ENCODE assay signal across 27 cellular contexts in the genomic region with DNA sequence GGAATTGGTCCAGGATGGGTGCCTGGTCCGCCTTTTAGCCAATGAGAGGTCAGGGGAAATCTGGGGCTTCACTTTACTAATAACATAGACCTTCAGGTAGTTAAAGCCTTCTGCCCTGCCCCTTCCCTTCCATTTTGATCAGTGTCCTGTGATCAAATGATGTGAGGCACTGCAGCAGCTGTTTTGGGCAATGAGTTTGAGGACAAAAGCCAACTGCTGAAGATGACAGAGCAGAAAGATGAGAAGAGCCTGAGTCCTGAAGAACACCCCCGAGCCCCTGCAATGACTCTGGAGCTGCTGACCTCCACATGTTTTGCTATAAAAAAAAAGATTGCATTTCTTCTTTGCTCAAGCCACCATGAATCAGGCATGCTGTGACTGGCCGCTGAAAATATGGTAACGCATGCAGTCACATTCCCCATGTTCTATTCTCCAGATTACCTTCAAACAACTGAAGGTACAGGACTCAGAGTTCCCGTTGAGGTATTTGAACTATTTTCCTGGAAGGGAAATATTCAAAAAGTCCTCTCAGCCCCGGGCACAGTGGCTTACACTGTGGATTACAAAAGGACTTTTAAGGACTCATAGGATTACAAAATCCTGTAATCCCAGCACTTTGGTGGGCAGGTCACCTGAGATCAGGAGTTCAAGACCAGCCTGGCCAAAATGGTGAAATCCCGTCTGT.
"Had no signal": no experiment of that assay in that cellular context is flagged by ENCODE, and none has a peak within 500 bp of the region (broad histone marks: within the 10 kb centered on the region; RNA-seq: fewer than 3 reads in every experiment).

No MANE protein-coding gene starts in this region.

- H3K27me3 ChIP-seq: esophagus muscularis mucosa, heart right ventricle, ovary, upper lobe of left lung, vagina had no signal

- H3K4me1 Mint-ChIP-seq: activated naive CD4-positive, alpha-beta T cell treated with anti-CD3 and anti-CD28 coated beads, Interleukin-2, amount 10 ng/mL, durations not matched to agents 7 days and 5 days; central memory CD8-positive, alpha-beta T cell; memory B cell had no signal

- ATAC-seq: activated CD4-positive, CD25-positive, alpha-beta regulatory T cell treated with anti-CD3 and anti-CD28 coated beads, Interleukin-2, amount 50 U/mL, for 24 hours; foreskin keratinocyte; heart right ventricle; sciatic nerve; stimulated activated effector memory CD8-positive, alpha-beta T cell treated with anti-CD3 and anti-CD28 coated beads, Interleukin-12 subunit alpha, Interleukin-12 subunit beta, amount 100 ng/mL, for 72 hours had no signal

- H3K27ac Mint-ChIP-seq: activated CD4-positive, alpha-beta memory T cell treated with anti-CD3 and anti-CD28 coated beads for 36 hours; activated CD4-positive, alpha-beta T cell treated with anti-CD3 and anti-CD28 coated beads, Interleukin-2, amount 10 ng/mL, durations not matched to agents 24 days and 14 days; activated naive CD4-positive, alpha-beta T cell treated with anti-CD3 and anti-CD28 coated beads, Interleukin-2, amount 10 ng/mL, durations not matched to agents 7 days and 5 days; dendritic cell treated with granulocyte-macrophage colony-stimulating factor and Interleukin-4, amounts not matched to agents 40 ng/mL and 50 ng/mL, for 4 days; memory B cell; stimulated activated effector memory CD8-positive, alpha-beta T cell treated with anti-CD3 and anti-CD28 coated beads, Interleukin-12 subunit alpha, Interleukin-12 subunit beta, amount 100 ng/mL, for 72 hours; stimulated activated naive CD8-positive, alpha-beta T cell treated with anti-CD3 and anti-CD28 coated beads, Interleukin-15, Interleukin-2, amounts not matched to agents 100 ng/mL and 50 ng/mL, for 24 hours had no signal

- H3K27ac ChIP-seq: esophagus muscularis mucosa, foreskin keratinocyte, heart right ventricle, ovary, upper lobe of left lung, vagina, WERI-Rb-1 had no signal

- DNase-seq: activated CD4-positive, alpha-beta memory T cell treated with anti-CD3 and anti-CD28 coated beads for 36 hours; activated CD4-positive, alpha-beta T cell treated with anti-CD3 and anti-CD28 coated beads, Interleukin-2, amount 10 ng/mL, durations not matched to agents 24 days and 14 days; activated CD8-positive, alpha-beta memory T cell treated with anti-CD3 and anti-CD28 coated beads, Interleukin-2, amount 50 U/mL, for 4 hours; activated gamma-delta T cell; activated naive CD4-positive, alpha-beta T cell treated with anti-CD3 and anti-CD28 coated beads, Interleukin-2, amount 10 ng/mL, durations not matched to agents 7 days and 5 days; activated T-cell treated with anti-CD3 and anti-CD28 coated beads, Interleukin-2, amount 50 U/mL, for 1 hour; amniotic stem cell; foreskin keratinocyte; heart right ventricle; ovary; small intestine; stimulated activated CD4-positive, alpha-beta T cell treated with anti-CD3 and anti-CD28 coated beads, Interleukin-4, amount 100 ng/mL, for 24 hours; substantia nigra; T-helper 9 cell; upper lobe of left lung; WERI-Rb-1 had no signal

- H3K4me1 ChIP-seq: esophagus muscularis mucosa, foreskin keratinocyte, vagina had no signal

- H3K9me3 Mint-ChIP-seq: activated CD4-positive, alpha-beta T cell treated with anti-CD3 and anti-CD28 coated beads, Interleukin-2, amount 10 ng/mL, durations not matched to agents 24 days and 14 days; activated naive CD4-positive, alpha-beta T cell treated with anti-CD3 and anti-CD28 coated beads, Interleukin-2, amount 10 ng/mL, durations not matched to agents 7 days and 5 days; central memory CD8-positive, alpha-beta T cell; dendritic cell treated with granulocyte-macrophage colony-stimulating factor and Interleukin-4, amounts not matched to agents 40 ng/mL and 50 ng/mL, for 4 days; memory B cell; stimulated activated effector memory CD8-positive, alpha-beta T cell treated with anti-CD3 and anti-CD28 coated beads, Interleukin-12 subunit alpha, Interleukin-12 subunit beta, amount 100 ng/mL, for 72 hours; stimulated activated naive CD8-positive, alpha-beta T cell treated with anti-CD3 and anti-CD28 coated beads, Interleukin-15, Interleukin-2, amounts not matched to agents 100 ng/mL and 50 ng/mL, for 24 hours; T-helper 1 cell treated with Interleukin-12 subunit alpha and Interleukin-12 subunit beta and Interleukin-4 antibody, amounts not matched to agents 30 μg/mL and 1 μg/mL, for 36 hours had no signal

- H3K36me3 Mint-ChIP-seq: activated CD4-positive, alpha-beta memory T cell treated with anti-CD3 and anti-CD28 coated beads for 36 hours; activated naive CD4-positive, alpha-beta T cell treated with anti-CD3 and anti-CD28 coated beads, Interleukin-2, amount 10 ng/mL, durations not matched to agents 7 days and 5 days; memory B cell; stimulated activated effector memory CD8-positive, alpha-beta T cell treated with anti-CD3 and anti-CD28 coated beads, Interleukin-12 subunit alpha, Interleukin-12 subunit beta, amount 100 ng/mL, for 72 hours had no signal

- FAIRE-seq: small intestine had no signal

- H3K9me3 ChIP-seq: esophagus muscularis mucosa, ovary, upper lobe of left lung, vagina had no signal

- H3K4me3 Mint-ChIP-seq: activated CD4-positive, alpha-beta memory T cell treated with anti-CD3 and anti-CD28 coated beads for 36 hours; activated CD4-positive, alpha-beta T cell treated with anti-CD3 and anti-CD28 coated beads, Interleukin-2, amount 10 ng/mL, durations not matched to agents 24 days and 14 days; activated naive CD4-positive, alpha-beta T cell treated with anti-CD3 and anti-CD28 coated beads, Interleukin-2, amount 10 ng/mL, durations not matched to agents 7 days and 5 days; central memory CD8-positive, alpha-beta T cell; dendritic cell treated with granulocyte-macrophage colony-stimulating factor and Interleukin-4, amounts not matched to agents 40 ng/mL and 50 ng/mL, for 4 days; memory B cell; nephron; stimulated activated effector memory CD8-positive, alpha-beta T cell treated with anti-CD3 and anti-CD28 coated beads, Interleukin-12 subunit alpha, Interleukin-12 subunit beta, amount 100 ng/mL, for 72 hours; stimulated activated naive CD8-positive, alpha-beta T cell treated with anti-CD3 and anti-CD28 coated beads, Interleukin-15, Interleukin-2, amounts not matched to agents 100 ng/mL and 50 ng/mL, for 24 hours; T-helper 1 cell treated with Interleukin-12 subunit alpha and Interleukin-12 subunit beta and Interleukin-4 antibody, amounts not matched to agents 30 μg/mL and 1 μg/mL, for 36 hours had no signal

- H3K36me3 ChIP-seq: esophagus muscularis mucosa, heart right ventricle, ovary, upper lobe of left lung, vagina, WERI-Rb-1 had no signal

- H3K27me3 Mint-ChIP-seq: central memory CD8-positive, alpha-beta T cell; dendritic cell treated with granulocyte-macrophage colony-stimulating factor and Interleukin-4, amounts not matched to agents 40 ng/mL and 50 ng/mL, for 4 days; memory B cell had no signal

- H3K4me3 ChIP-seq: esophagus muscularis mucosa, heart right ventricle, ovary, upper lobe of left lung, vagina had no signal
